23 cellular contexts compared by ENCODE assay signal in genomic region chr13:61107989-61108388, GRCh38.
"Had no signal": no experiment of that assay in that cellular context is flagged by ENCODE, and none has a peak within 500 bp of the region (broad histone marks: within the 10 kb centered on the region; RNA-seq: fewer than 3 reads in every experiment).

No MANE protein-coding gene starts in this region.

- H3K4me3 ChIP-seq: coronary artery, esophagus squamous epithelium, gastrocnemius medialis, heart right ventricle, left lung, lower lobe of right lung, mucosa of descending colon had no signal

- H3K27ac ChIP-seq: coronary artery, epithelial cell of prostate, esophagus squamous epithelium, gastrocnemius medialis, heart right ventricle, left lung, lower lobe of right lung had no signal

- H3K36me3 ChIP-seq: esophagus squamous epithelium, gastrocnemius medialis, heart right ventricle, left lung, lower lobe of right lung had no signal

- ATAC-seq: effector memory CD8-positive, alpha-beta T cell; esophagus mucosa; gastrocnemius medialis; heart right ventricle; left cardiac atrium; left lung; left ventricle myocardium superior; lower lobe of right lung; mucosa of descending colon; naive thymus-derived CD8-positive, alpha-beta T cell had no signal

- H3K27me3 ChIP-seq: esophagus squamous epithelium, gastrocnemius medialis, heart right ventricle, left lung had no signal

- DNase-seq: effector CD8-positive, alpha-beta T cell; effector memory CD8-positive, alpha-beta T cell; endodermal cell; erythroblast; esophagus squamous epithelium; foreskin fibroblast; foreskin melanocyte; gastrocnemius medialis; glutamatergic neuron; head of caudate nucleus; heart right ventricle; hippocampal formation; left cardiac atrium; left lung; left ventricle myocardium superior; lower lobe of right lung; mesenchymal stem cell; mucosa of descending colon; naive B cell; naive thymus-derived CD8-positive, alpha-beta T cell had no signal

- H3K9me3 ChIP-seq: gastrocnemius medialis, lower lobe of right lung, mucosa of descending colon had no signal

- H3K4me1 ChIP-seq: esophagus squamous epithelium, gastrocnemius medialis, heart right ventricle, left lung, lower lobe of right lung had no signal
